8 cellular contexts compared by ENCODE assay signal in genomic region chr12:110281549-110282342, GRCh38. TPM values are rescaled to one million over a fixed set of nuclear protein-coding genes. Genes with fewer than 3 reads are reported as not detected.
DNase-seq lines count a peak whose midpoint lies in the region; ATAC-seq, FAIRE-seq and TF ChIP-seq lines count a peak whose summit lies in the region.

No MANE protein-coding gene starts in this region.

- peaks cover 39 to 60% (median 57%) of the 10 kb centered on the region in 4 donors for H3K4me1 Mint-ChIP-seq in CD4-positive, CD25-positive, alpha-beta regulatory T cell
- peaks cover 50% of the 10 kb centered on the region for H3K4me1 Mint-ChIP-seq in activated naive CD4-positive, alpha-beta T cell treated with anti-CD3 and anti-CD28 coated beads for 36 hours (ENCODE audit: low read depth)

- peaks cover 53% of the 10 kb centered on the region for H3K4me1 ChIP-seq in CD4-positive, CD25-positive, alpha-beta regulatory T cell (ENCODE audit: control insufficient read depth, insufficient read depth, low read length, poor library complexity, severe bottlenecking)
- H3K4me1 ChIP-seq in pancreas (peaks cover 21 to 39% (median 23%) of the 10 kb centered on the region in 3 donors), upper lobe of left lung (peaks cover 46 to 56% (median 49%) of the 10 kb centered on the region in 4 donors)

- peak overlapping the region; percentile 98 for H3K4me3 ChIP-seq in CD4-positive, CD25-positive, alpha-beta regulatory T cell (ENCODE audit: low read depth, low read length)
- H3K4me3 ChIP-seq in pancreas (peak overlapping the region; percentile 66 to 88 (median 82)), upper lobe of left lung (peak overlapping the region; percentile 69 to 95 (median 87))

- TF ChIP-seq CTCF in pancreas (IDR thresholded peaks at IDR 0.05) (no peak), upper lobe of left lung (IDR thresholded peaks at IDR 0.05) (peak in 1 of 6 experiments; percentile 12)

- peak overlapping the region; percentile 89 to 98 (median 94) for H3K4me3 Mint-ChIP-seq in CD4-positive, CD25-positive, alpha-beta regulatory T cell
- peak overlapping the region; percentile 90 for H3K4me3 Mint-ChIP-seq in activated naive CD4-positive, alpha-beta T cell treated with anti-CD3 and anti-CD28 coated beads for 36 hours

- peak overlapping the region; percentile 88 to 93 (median 90) for H3K27ac Mint-ChIP-seq in CD4-positive, CD25-positive, alpha-beta regulatory T cell
- H3K27ac Mint-ChIP-seq in activated naive CD4-positive, alpha-beta T cell treated with anti-CD3 and anti-CD28 coated beads for 36 hours: peak overlapping the region; percentile 87

- H3K36me3 ChIP-seq in CD4-positive, CD25-positive, alpha-beta regulatory T cell (ENCODE audit: control insufficient read depth, insufficient read depth, low read length): peaks cover 8% of the 10 kb centered on the region
- no peaks in the 10 kb centered on the region for H3K36me3 ChIP-seq in pancreas
- peaks cover 0 to 13% (median 0%) of the 10 kb centered on the region in 4 donors for H3K36me3 ChIP-seq in upper lobe of left lung

- H3K27me3 Mint-ChIP-seq in CD4-positive, CD25-positive, alpha-beta regulatory T cell: peaks cover 5% of the 10 kb centered on the region
- no peaks in the 10 kb centered on the region for H3K27me3 Mint-ChIP-seq in activated naive CD4-positive, alpha-beta T cell treated with anti-CD3 and anti-CD28 coated beads for 36 hours (ENCODE audit: low read depth)

- no peaks in the 10 kb centered on the region for H3K27me3 ChIP-seq in CD4-positive, CD25-positive, alpha-beta regulatory T cell (ENCODE audit: control insufficient read depth, insufficient read depth, low read length)
- no peaks in the 10 kb centered on the region for H3K27me3 ChIP-seq in pancreas
- H3K27me3 ChIP-seq in upper lobe of left lung: no peaks in the 10 kb centered on the region

- peak; percentile 85 for FAIRE-seq in GM19239 (lab: Jason Lieb, UNC)
- FAIRE-seq in pancreas (lab: Jason Lieb, UNC): no peak

- TF ChIP-seq POLR2A in upper lobe of left lung (IDR thresholded peaks at IDR 0.05): peak in 1 of 4 donors; percentile 11

- 0% methylated on average over 76 to 83 of the region's 83 CpGs for WGBS in pancreas, 2 donors
- 0 to 1% methylated on average over 14 to 61 of the region's 83 CpGs for WGBS in upper lobe of left lung, 2 donors

- H3K9me3 ChIP-seq in CD4-positive, CD25-positive, alpha-beta regulatory T cell (ENCODE audit: control insufficient read depth in 2 of 2, low read length in 2 of 2): no peaks in the 10 kb centered on the region
- no peaks in the 10 kb centered on the region for H3K9me3 ChIP-seq in pancreas
- H3K9me3 ChIP-seq in upper lobe of left lung: no peaks in the 10 kb centered on the region

- peak in 1 of 4 donors; percentile 10 for TF ChIP-seq EP300 in upper lobe of left lung (IDR thresholded peaks at IDR 0.05)

- H3K27ac ChIP-seq in CD4-positive, CD25-positive, alpha-beta regulatory T cell (ENCODE audit: insufficient read depth, low read length, poor library complexity, severe bottlenecking): peak overlapping the region; percentile 81
- peak overlapping the region; percentile 92 to 94 (median 94) for H3K27ac ChIP-seq in pancreas
- peak overlapping the region; percentile 97 to 99 (median 98) for H3K27ac ChIP-seq in upper lobe of left lung

- peaks cover 6% of the 10 kb centered on the region for H3K36me3 Mint-ChIP-seq in CD4-positive, CD25-positive, alpha-beta regulatory T cell
- H3K36me3 Mint-ChIP-seq in activated naive CD4-positive, alpha-beta T cell treated with anti-CD3 and anti-CD28 coated beads for 36 hours (ENCODE audit: low read depth): peaks cover 34% of the 10 kb centered on the region

- intact Hi-C loops in activated naive CD4-positive, alpha-beta T cell treated with anti-CD3 and anti-CD28 coated beads for 36 hours (cut with micrococcal nuclease): loop anchor here (1.0 to 5.0 kb wide), 10 partner anchors 31 to 775 kb away; partner anchors contain the start of genes ANAPC7, ANKRD13A, ARPC3 and IFT81
- intact Hi-C loops in pancreas (cut with DNase I): no loop called here

- H3K9me3 Mint-ChIP-seq in CD4-positive, CD25-positive, alpha-beta regulatory T cell: peaks cover 0 to 2% (median 0%) of the 10 kb centered on the region in 7 donors
- no peaks in the 10 kb centered on the region for H3K9me3 Mint-ChIP-seq in activated naive CD4-positive, alpha-beta T cell treated with anti-CD3 and anti-CD28 coated beads for 36 hours

- CTCF ChIA-PET in activated naive CD4-positive, alpha-beta T cell treated with anti-CD3 and anti-CD28 coated beads for 36 hours (lab: Charles Lee): interaction anchor here (0.6 to 1.4 kb wide), 3 partner anchors 48 to 222 kb away, joined by 3 to 8 read pairs (median 3); no protein-coding TSS in a partner anchor

- DNase-seq in CD4-positive, CD25-positive, alpha-beta regulatory T cell: peak; percentile 12 to 52 (median 36)
- DNase-seq in GM19239 (ENCODE audit: insufficient read length, low spot score) (peak; percentile 50), RPMI8226 (peak; percentile 82), glomerular visceral epithelial cell (ENCODE audit: extremely low spot score) (peak; percentile 64), pancreas (peak in 5 of 6 donors; percentile 47 to 83 (median 62)), upper lobe of left lung (peak; percentile 62 to 92)
- peak; percentile 49 for DNase-seq in activated naive CD4-positive, alpha-beta T cell treated with anti-CD3 and anti-CD28 coated beads for 36 hours

- peak; percentile 8 to 11 for ATAC-seq in CD4-positive, CD25-positive, alpha-beta regulatory T cell (ENCODE audit: low read depth in 2 of 2)
- peak; percentile 27 for ATAC-seq in HG03378 (IDR thresholded peaks at IDR 0.05; ENCODE audit: unreplicated experiment)
- peak; percentile 57 to 72 (median 68) for ATAC-seq in pancreas
- peak; percentile 67 to 78 for ATAC-seq in upper lobe of left lung (ENCODE audit: low FRiP score in 2 of 2)

RNA-seq across cellular contexts. Expression of gene ATP2A2, which starts 0.7 kb away (rescaled TPM):
- 119 TPM for total RNA-seq in CD4-positive, CD25-positive, alpha-beta regulatory T cell
- 1 to 10 TPM; 3.3 to 5.4 (median 4.2) TPM for polyA plus RNA-seq in CD4-positive, CD25-positive, alpha-beta regulatory T cell
- total RNA-seq in activated naive CD4-positive, alpha-beta T cell treated with anti-CD3 and anti-CD28 coated beads for 36 hours: 10 to 100 TPM; 95.5 to 98.6 TPM
- total RNA-seq in pancreas (10 to 100 TPM; 35.0 to 79.7 (median 60.3) TPM), upper lobe of left lung (100 to 1,000 TPM in 5 of 6 donors, 10 to 100 TPM in 1; 91.7 to 166 (median 142) TPM)
- polyA plus RNA-seq in pancreas: 10 to 100 TPM; 16.3 to 36.7 TPM

Comparison
In these comparisons a context has a peak if more than half of its experiments do, and no peak if none do; other contexts are left out.
1. Peak in every context shown above with its lines: DNase-seq, ATAC-seq, H3K4me3 ChIP-seq and H3K27ac ChIP-seq.
2. ATAC-seq: peak in every context shown above with its lines; median percentile 72 in upper lobe of left lung; 68 in pancreas; 27 in HG03378; 10 in CD4-positive, CD25-positive, alpha-beta regulatory T cell.